1 cellular context compared by ENCODE assay signal in genomic region chr16:12716658-12717057, GRCh38.
TF ChIP-seq lines count a peak whose summit lies in the region.

No MANE protein-coding gene starts in this region.

TF ChIP-seq in HepG2, 621 proteins besides CTCF, POLR2A, EP300 and RAD21 (continued from another document and continues in another):
- no peak for TF ChIP-seq ZNF280B (CRISPR knock-in tag; IDR thresholded peaks at IDR 0.05; ENCODE audit: borderline replicate concordance)
- no peak for TF ChIP-seq CREBL2 (CRISPR knock-in tag; IDR thresholded peaks at IDR 0.05; ENCODE audit: borderline replicate concordance)
- no peak for TF ChIP-seq ZNF773 (CRISPR knock-in tag; IDR thresholded peaks at IDR 0.05; ENCODE audit: borderline replicate concordance)
- no peak for TF ChIP-seq HNF1B (CRISPR knock-in tag; IDR thresholded peaks at IDR 0.05)
- no peak for TF ChIP-seq TEAD3 (CRISPR knock-in tag; optimal IDR thresholded peaks at IDR 0.05; ENCODE audit: borderline replicate concordance)
- no peak for TF ChIP-seq CHCHD3 (CRISPR knock-in tag; IDR thresholded peaks at IDR 0.05)
- no peak for TF ChIP-seq ZNF17 (CRISPR knock-in tag; IDR thresholded peaks at IDR 0.05)
- TF ChIP-seq ZNF260 (CRISPR knock-in tag; IDR thresholded peaks at IDR 0.05; ENCODE audit: borderline replicate concordance, low read depth): no peak
- TF ChIP-seq RARG (CRISPR knock-in tag; IDR thresholded peaks at IDR 0.05; ENCODE audit: low read depth): no peak
- no peak for TF ChIP-seq PPARG (CRISPR knock-in tag; conservative IDR thresholded peaks at IDR 0.05)
- TF ChIP-seq ZNF10 (CRISPR knock-in tag; IDR thresholded peaks at IDR 0.05; ENCODE audit: borderline replicate concordance, low read depth): no peak
- no peak for TF ChIP-seq ZNF484 (CRISPR knock-in tag; IDR thresholded peaks at IDR 0.05; ENCODE audit: borderline replicate concordance, low read depth)
- TF ChIP-seq RFX3 (CRISPR knock-in tag; IDR thresholded peaks at IDR 0.05): no peak
- no peak for TF ChIP-seq ZNF512 (CRISPR knock-in tag; IDR thresholded peaks at IDR 0.05)
- no peak for TF ChIP-seq MTA1 (CRISPR knock-in tag; IDR thresholded peaks at IDR 0.05; ENCODE audit: borderline replicate concordance)
- no peak for TF ChIP-seq NAIF1 (CRISPR knock-in tag; IDR thresholded peaks at IDR 0.05; ENCODE audit: borderline replicate concordance)
- peak; percentile 31; the same call in 1 of the 2 replicates for TF ChIP-seq ELF3 (CRISPR knock-in tag; IDR thresholded peaks at IDR 0.05)
- TF ChIP-seq POLR2AphosphoS2 (IDR thresholded peaks at IDR 0.05; ENCODE audit: low read depth, low read length): no peak
- peak; percentile 12; the same call in 1 of the 2 replicates for TF ChIP-seq ZGPAT (CRISPR knock-in tag; IDR thresholded peaks at IDR 0.05)
- no peak for TF ChIP-seq HNRNPUL1 (IDR thresholded peaks at IDR 0.05; ENCODE audit: low read depth, low read length)
- TF ChIP-seq ATF1 (CRISPR knock-in tag; IDR thresholded peaks at IDR 0.05): no peak
- TF ChIP-seq SMARCE1 (IDR thresholded peaks at IDR 0.05; ENCODE audit: borderline replicate concordance): no peak
- TF ChIP-seq, protein P1, sequence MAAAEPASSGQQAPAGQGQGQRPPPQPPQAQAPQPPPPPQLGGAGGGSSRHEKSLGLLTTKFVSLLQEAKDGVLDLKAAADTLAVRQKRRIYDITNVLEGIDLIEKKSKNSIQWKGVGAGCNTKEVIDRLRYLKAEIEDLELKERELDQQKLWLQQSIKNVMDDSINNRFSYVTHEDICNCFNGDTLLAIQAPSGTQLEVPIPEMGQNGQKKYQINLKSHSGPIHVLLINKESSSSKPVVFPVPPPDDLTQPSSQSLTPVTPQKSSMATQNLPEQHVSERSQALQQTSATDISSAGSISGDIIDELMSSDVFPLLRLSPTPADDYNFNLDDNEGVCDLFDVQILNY (CRISPR knock-in tag; conservative IDR thresholded peaks at IDR 0.05): no peak
- no peak for TF ChIP-seq GFI1 (CRISPR knock-in tag; IDR thresholded peaks at IDR 0.05; ENCODE audit: borderline replicate concordance)
- no peak for TF ChIP-seq TIGD3 (CRISPR knock-in tag; IDR thresholded peaks at IDR 0.05; ENCODE audit: borderline replicate concordance)
- TF ChIP-seq MIXL1 (CRISPR knock-in tag; IDR thresholded peaks at IDR 0.05): no peak
- TF ChIP-seq RCOR2 (CRISPR knock-in tag; IDR thresholded peaks at IDR 0.05): no peak
- TF ChIP-seq NCOA2 (CRISPR knock-in tag; IDR thresholded peaks at IDR 0.05): no peak
- TF ChIP-seq CEBPB (IDR thresholded peaks at IDR 0.05; ENCODE audit: borderline replicate concordance, low read depth, low read length): peak; percentile 82
- no peak for TF ChIP-seq ISX (CRISPR knock-in tag; conservative IDR thresholded peaks at IDR 0.05)
- TF ChIP-seq AKNA (CRISPR knock-in tag; IDR thresholded peaks at IDR 0.05; ENCODE audit: borderline replicate concordance): no peak
- TF ChIP-seq, protein P2, sequence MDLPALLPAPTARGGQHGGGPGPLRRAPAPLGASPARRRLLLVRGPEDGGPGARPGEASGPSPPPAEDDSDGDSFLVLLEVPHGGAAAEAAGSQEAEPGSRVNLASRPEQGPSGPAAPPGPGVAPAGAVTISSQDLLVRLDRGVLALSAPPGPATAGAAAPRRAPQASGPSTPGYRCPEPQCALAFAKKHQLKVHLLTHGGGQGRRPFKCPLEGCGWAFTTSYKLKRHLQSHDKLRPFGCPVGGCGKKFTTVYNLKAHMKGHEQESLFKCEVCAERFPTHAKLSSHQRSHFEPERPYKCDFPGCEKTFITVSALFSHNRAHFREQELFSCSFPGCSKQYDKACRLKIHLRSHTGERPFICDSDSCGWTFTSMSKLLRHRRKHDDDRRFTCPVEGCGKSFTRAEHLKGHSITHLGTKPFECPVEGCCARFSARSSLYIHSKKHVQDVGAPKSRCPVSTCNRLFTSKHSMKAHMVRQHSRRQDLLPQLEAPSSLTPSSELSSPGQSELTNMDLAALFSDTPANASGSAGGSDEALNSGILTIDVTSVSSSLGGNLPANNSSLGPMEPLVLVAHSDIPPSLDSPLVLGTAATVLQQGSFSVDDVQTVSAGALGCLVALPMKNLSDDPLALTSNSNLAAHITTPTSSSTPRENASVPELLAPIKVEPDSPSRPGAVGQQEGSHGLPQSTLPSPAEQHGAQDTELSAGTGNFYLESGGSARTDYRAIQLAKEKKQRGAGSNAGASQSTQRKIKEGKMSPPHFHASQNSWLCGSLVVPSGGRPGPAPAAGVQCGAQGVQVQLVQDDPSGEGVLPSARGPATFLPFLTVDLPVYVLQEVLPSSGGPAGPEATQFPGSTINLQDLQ (CRISPR knock-in tag; IDR thresholded peaks at IDR 0.05): 0 out of 2 replicates have a peak, but pooled peaks have one; percentile 59
- 0 out of 2 replicates have a peak, but pooled peaks have one; percentile 16 for TF ChIP-seq NR2C2 (CRISPR knock-in tag; IDR thresholded peaks at IDR 0.05; ENCODE audit: borderline replicate concordance)
- peak; percentile 94 for TF ChIP-seq ZNF644 (CRISPR knock-in tag; IDR thresholded peaks at IDR 0.05; ENCODE audit: low read depth)
- TF ChIP-seq ZNF383 (CRISPR knock-in tag; IDR thresholded peaks at IDR 0.05; ENCODE audit: borderline replicate concordance): no peak
- TF ChIP-seq, protein P3, sequence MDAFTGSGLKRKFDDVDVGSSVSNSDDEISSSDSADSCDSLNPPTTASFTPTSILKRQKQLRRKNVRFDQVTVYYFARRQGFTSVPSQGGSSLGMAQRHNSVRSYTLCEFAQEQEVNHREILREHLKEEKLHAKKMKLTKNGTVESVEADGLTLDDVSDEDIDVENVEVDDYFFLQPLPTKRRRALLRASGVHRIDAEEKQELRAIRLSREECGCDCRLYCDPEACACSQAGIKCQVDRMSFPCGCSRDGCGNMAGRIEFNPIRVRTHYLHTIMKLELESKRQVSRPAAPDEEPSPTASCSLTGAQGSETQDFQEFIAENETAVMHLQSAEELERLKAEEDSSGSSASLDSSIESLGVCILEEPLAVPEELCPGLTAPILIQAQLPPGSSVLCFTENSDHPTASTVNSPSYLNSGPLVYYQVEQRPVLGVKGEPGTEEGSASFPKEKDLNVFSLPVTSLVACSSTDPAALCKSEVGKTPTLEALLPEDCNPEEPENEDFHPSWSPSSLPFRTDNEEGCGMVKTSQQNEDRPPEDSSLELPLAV (CRISPR knock-in tag; conservative IDR thresholded peaks at IDR 0.05; ENCODE audit: low read depth): no peak
- TF ChIP-seq ONECUT2 (CRISPR knock-in tag; IDR thresholded peaks at IDR 0.05): no peak
- no peak for TF ChIP-seq SIX4 (CRISPR knock-in tag; IDR thresholded peaks at IDR 0.05)
- no peak for TF ChIP-seq KLF6 (CRISPR knock-in tag; IDR thresholded peaks at IDR 0.05)
- TF ChIP-seq ZNF441 (CRISPR knock-in tag; IDR thresholded peaks at IDR 0.05; ENCODE audit: borderline replicate concordance): no peak
- no peak for TF ChIP-seq ZNF513 (CRISPR knock-in tag; conservative IDR thresholded peaks at IDR 0.05)
- no peak for TF ChIP-seq SP1 (IDR thresholded peaks at IDR 0.05)
- TF ChIP-seq SP1 (CRISPR knock-in tag; IDR thresholded peaks at IDR 0.05): no peak
- TF ChIP-seq RELA (CRISPR knock-in tag; IDR thresholded peaks at IDR 0.05): no peak
- TF ChIP-seq ZNF205 (CRISPR knock-in tag; IDR thresholded peaks at IDR 0.05): no peak
- TF ChIP-seq SALL2 (CRISPR knock-in tag; IDR thresholded peaks at IDR 0.05): no peak
